In the genomic region with DNA sequence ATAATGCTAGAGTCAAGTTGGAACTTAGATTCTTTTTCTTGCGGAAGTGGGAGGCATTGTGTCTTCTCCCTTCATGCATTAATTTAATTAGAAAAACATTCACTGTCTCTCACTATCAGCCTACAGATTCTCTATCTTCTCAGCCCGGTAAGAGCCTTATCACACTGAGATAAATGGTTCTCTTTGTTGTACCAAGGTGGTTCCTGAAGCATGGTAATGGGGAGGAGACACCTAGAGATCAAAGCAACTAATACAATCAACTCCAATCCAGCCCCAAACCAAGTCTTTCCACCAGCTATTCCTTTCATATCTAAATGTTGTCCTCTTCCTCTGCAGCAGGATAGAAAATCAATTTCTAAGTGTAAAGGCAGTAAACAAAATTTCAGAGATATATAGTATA, we compare ENCODE assay signal across 24 cellular contexts.
A peak's percentile ranks its signal among the peaks of the same experiment; 100 is the strongest.
DNase-seq lines count a peak whose midpoint lies in the region; ATAC-seq, FAIRE-seq and TF ChIP-seq lines count a peak whose summit lies in the region.
"Had no signal": no experiment of that assay in that cellular context is flagged by ENCODE, and none has a peak within 500 bp of the region (broad histone marks: within the 10 kb centered on the region; RNA-seq: fewer than 3 reads in every experiment).

No MANE protein-coding gene starts in this region.

- H3K9me2 ChIP-seq in OCI-LY7 (ENCODE audit: insufficient read depth, low read length): no peaks in the 10 kb centered on the region

- FAIRE-seq in H1 (lab: Jason Lieb, UNC): no peak
- FAIRE-seq: D721Med, GM12878, GM19239 had no signal

- DNase-seq in Caco-2 (peak in 1 of 2 experiments; percentile 28), OCI-LY7 (ENCODE audit: low spot score) (no peak), H1 (ENCODE audit: low read depth in 1 of 2, low spot score in 2 of 2) (no peak), mesendoderm (peak; percentile 95), NCI-H1694 treated with DMSO at 0.1 percent for 48 hours (lab: John Stamatoyannopoulos, UW) (no peak), cortex of kidney (lab: John Stamatoyannopoulos, UW) (no peak)
- DNase-seq in NK-92 treated with Interleukin-12 subunit alpha and Interleukin-12 subunit beta, amount 100 ng/mL, for 24 hours (lab: John Stamatoyannopoulos, UW): no peak
- DNase-seq: CD4-positive, CD25-positive, alpha-beta regulatory T cell; CD8-positive, alpha-beta T cell; DMS 273 treated with DMSO at 0.1 percent for 48 hours; DMS79; EL; GDM1; H7; HCEC 1CT had no signal

- peak overlapping the region; percentile 62 for H3K4me3 Mint-ChIP-seq in Caco-2 (ENCODE audit: unreplicated experiment)
- H3K4me3 Mint-ChIP-seq: B cell; CD4-positive, CD25-positive, alpha-beta regulatory T cell; CD8-positive, alpha-beta T cell; GM23338 had no signal

- BruUV-seq in Caco-2 (replicated peaks; lab: Mats Ljungman, UMichigan): no TSS peak
- no TSS peak for BruUV-seq in OCI-LY7 (replicated peaks; lab: Mats Ljungman, UMichigan)

- no peak for ATAC-seq in GM21529 (IDR thresholded peaks at IDR 0.05; ENCODE audit: unreplicated experiment)
- ATAC-seq: CD8-positive, alpha-beta T cell; GM12878; GM23338 had no signal

- no peak overlapping the region for H4K8ac ChIP-seq in H1 (ENCODE audit: extremely low read depth, insufficient read depth, low read length)
- no peak overlapping the region for H4K8ac ChIP-seq in mesendoderm (ENCODE audit: low read depth, low read length)

- H3K4me2 ChIP-seq in OCI-LY7 (ENCODE audit: low read length) (no peak overlapping the region), H1 (ENCODE audit: insufficient read depth in 1 of 2, low read depth in 2 of 2, low read length in 2 of 2) (no peak overlapping the region), mesendoderm (ENCODE audit: low read length) (no peak overlapping the region)
- H3K4me2 ChIP-seq: BLaER1, GM23338 had no signal

- no peak overlapping the region for H4K91ac ChIP-seq in H1 (replicated peaks; ENCODE audit: insufficient read length, low read length)

- no peak overlapping the region for H3K14ac ChIP-seq in H1 (ENCODE audit: insufficient read length)

- peaks cover 64% of the 10 kb centered on the region for H3K4me1 ChIP-seq in Caco-2
- peaks cover 22% of the 10 kb centered on the region for H3K4me1 ChIP-seq in OCI-LY7 (ENCODE audit: insufficient read depth, low read length, poor library complexity, severe bottlenecking)
- no peaks in the 10 kb centered on the region for H3K4me1 ChIP-seq in H1 (replicated peaks in 1 of 4; ENCODE audit: control insufficient read depth in 3 of 4, insufficient read depth in 4 of 4, low read length in 3 of 4)
- H3K4me1 ChIP-seq in mesendoderm (ENCODE audit: control insufficient read depth, low read depth, low read length): peaks cover 18% of the 10 kb centered on the region
- H3K4me1 ChIP-seq: BLaER1 had no signal

- H3K18ac ChIP-seq in H1 (ENCODE audit: extremely low read depth, low read length): no peak overlapping the region
- H3K18ac ChIP-seq in mesendoderm (ENCODE audit: low read length): peak overlapping the region; percentile 60

- TF ChIP-seq EP300 in H1 (IDR thresholded peaks at IDR 0.05; ENCODE audit: borderline replicate concordance in 1 of 2, low read depth in 2 of 2, low read length in 2 of 2): no peak

- no peak for TF ChIP-seq CTCF in Caco-2 (IDR thresholded peaks at IDR 0.05; ENCODE audit: insufficient read depth in 1 of 2, low read depth in 1 of 2, low read length in 1 of 2, severe bottlenecking in 1 of 2, unreplicated experiment in 1 of 2)
- no peak for TF ChIP-seq CTCF in OCI-LY7 (conservative IDR thresholded peaks at IDR 0.05; ENCODE audit: low read length)
- TF ChIP-seq CTCF in H1 (IDR thresholded peaks at IDR 0.05; ENCODE audit: control extremely low read depth in 1 of 3, insufficient read depth in 1 of 3, low read depth in 1 of 3, low read length in 3 of 3): no peak

- H3K4me3 ChIP-seq in Caco-2 (ENCODE audit: low read depth, low read length) (no peak overlapping the region), OCI-LY7 (ENCODE audit: low read depth, low read length, poor library complexity, severe bottlenecking) (no peak overlapping the region), H1 (ENCODE audit: extremely low read depth in 1 of 4, insufficient read depth in 2 of 4, low read depth in 3 of 4, low read length in 4 of 4) (no peak overlapping the region), mesendoderm (ENCODE audit: low read length) (no peak overlapping the region)
- H3K4me3 ChIP-seq: BLaER1, GM12878, GM23338 had no signal

- H2BK20ac ChIP-seq in H1 (ENCODE audit: low read length): no peak overlapping the region

- no peaks in the 10 kb centered on the region for H3K9me3 ChIP-seq in Caco-2
- no peaks in the 10 kb centered on the region for H3K9me3 ChIP-seq in OCI-LY7 (ENCODE audit: low read length)
- no peaks in the 10 kb centered on the region for H3K9me3 ChIP-seq in H1 (ENCODE audit: insufficient read depth in 2 of 2, low read depth in 1 of 2, low read length in 1 of 2)
- H3K9me3 ChIP-seq: BLaER1 had no signal

- no peak overlapping the region for H2BK5ac ChIP-seq in H1 (ENCODE audit: low read depth, low read length)
- H2BK5ac ChIP-seq in mesendoderm (ENCODE audit: low read length): peak overlapping the region; percentile 96

- TF ChIP-seq POLR2A in H1 (IDR thresholded peaks at IDR 0.05; ENCODE audit: control extremely low read depth in 1 of 2, low read depth in 2 of 2, low read length in 2 of 2): no peak

- H2BK15ac ChIP-seq in H1 (ENCODE audit: low read length): no peak overlapping the region
- H2BK15ac ChIP-seq in mesendoderm (replicated peaks; ENCODE audit: low read depth): no peak overlapping the region

- H3K79me1 ChIP-seq in H1 (ENCODE audit: low read depth, low read length): no peaks in the 10 kb centered on the region
- H3K79me1 ChIP-seq in mesendoderm (ENCODE audit: low read length): no peaks in the 10 kb centered on the region

- 81% methylated on average over 2 of the region's 2 CpGs; no CpG with 5 or more reads in 1 of the 2 experiments for WGBS in H1 (ENCODE audit: extremely low coverage in 1 of 2, insufficient coverage in 1 of 2, insufficient read length in 1 of 2, insufficient replicate concordance in 2 of 2, low coverage in 1 of 2, low lambda C conversion rate in 2 of 2, missing lambda C conversion rate in 1 of 2), 2 experiments
- WGBS in mesendoderm (ENCODE audit: extremely low coverage, insufficient coverage, low lambda C conversion rate): no CpG with 5 or more reads among the region's 2 CpGs

- H3K56ac ChIP-seq in H1 (replicated peaks; ENCODE audit: insufficient read length, low read depth, low read length): no peak overlapping the region
- H3K56ac ChIP-seq in mesendoderm (ENCODE audit: low read length): peak overlapping the region; percentile 76

- H4K20me1 ChIP-seq in OCI-LY7 (ENCODE audit: insufficient read depth, low read length): no peaks in the 10 kb centered on the region
- H4K20me1 ChIP-seq in H1 (replicated peaks in 1 of 2; ENCODE audit: control insufficient read depth in 1 of 2, insufficient read depth in 2 of 2, low read length in 2 of 2): no peaks in the 10 kb centered on the region
- H4K20me1 ChIP-seq: BLaER1 had no signal

- intact Hi-C loops in Caco-2 (cut with micrococcal nuclease; ENCODE audit: unreplicated experiment) (loop anchor here (5.0 kb wide), 2 partner anchors 176 to 216 kb away; no protein-coding TSS in a partner anchor), OCI-LY7 (cut with micrococcal nuclease; ENCODE audit: unreplicated experiment) (no loop called here)

- H3K23me2 ChIP-seq in H1 (ENCODE audit: low read depth, low read length): no peaks in the 10 kb centered on the region

- H3K27me3 ChIP-seq in Caco-2 (replicated peaks; ENCODE audit: control insufficient read depth, insufficient read depth, low read length) (no peaks in the 10 kb centered on the region), H1 (replicated peaks in 1 of 4; ENCODE audit: control insufficient read depth in 3 of 4, extremely low read depth in 1 of 4, insufficient read depth in 3 of 4, low read length in 3 of 4) (no peaks in the 10 kb centered on the region), mesendoderm (ENCODE audit: insufficient read depth, low read length, poor library complexity) (no peaks in the 10 kb centered on the region)
- H3K27me3 ChIP-seq: BLaER1 had no signal

- H3K23ac ChIP-seq in H1 (ENCODE audit: insufficient read length) (no peak overlapping the region), mesendoderm (ENCODE audit: low read length) (no peak overlapping the region)

- H3K4ac ChIP-seq in H1 (replicated peaks; ENCODE audit: insufficient read length, low read depth, low read length) (no peak overlapping the region), mesendoderm (ENCODE audit: low read depth, low read length) (no peak overlapping the region)

- H2AFZ ChIP-seq in OCI-LY7 (ENCODE audit: low read length): peak overlapping the region; percentile 8; the same call in 1 of the 2 replicates
- 0 out of 2 replicates have a peak overlapping the region, but pooled peaks have one; percentile 45 for H2AFZ ChIP-seq in H1 (ENCODE audit: low read length)
- H2AFZ ChIP-seq: GM23338 had no signal

- POLR2A ChIA-PET in Caco-2 (lab: Charles Lee) (interaction anchor here (0.7 kb wide), 1 partner anchor 101 kb away, joined by 6 read pairs; no protein-coding TSS in a partner anchor), OCI-LY7 (lab: Charles Lee) (interaction anchor here (0.7 to 0.9 kb wide), 3 partner anchors 62 to 188 kb away, joined by 3 read pairs; no protein-coding TSS in a partner anchor), H1 (lab: Charles Lee; ENCODE audit: partially characterized antibody) (no interaction called here)

- H2BK120ac ChIP-seq in H1 (replicated peaks; ENCODE audit: low read depth, low read length) (no peak overlapping the region), mesendoderm (ENCODE audit: low read depth, low read length) (no peak overlapping the region)

- no peak overlapping the region for H3K9ac ChIP-seq in H1 (replicated peaks in 1 of 4; ENCODE audit: extremely low read depth in 1 of 4, low read depth in 3 of 4, low read length in 3 of 4)
- peak overlapping the region; percentile 50 for H3K9ac ChIP-seq in mesendoderm (ENCODE audit: low read length)
- H3K9ac ChIP-seq: BLaER1 had no signal

- H3K27ac Mint-ChIP-seq in Caco-2 (ENCODE audit: unreplicated experiment): peak overlapping the region; percentile 66
- H3K27ac Mint-ChIP-seq: B cell; CD4-positive, CD25-positive, alpha-beta regulatory T cell; CD8-positive, alpha-beta T cell; GM23338 had no signal

- no peak overlapping the region for H4K5ac ChIP-seq in H1 (ENCODE audit: insufficient read length, low read depth, low read length)
- no peak overlapping the region for H4K5ac ChIP-seq in mesendoderm (ENCODE audit: low read length)

- H3K36me3 ChIP-seq in Caco-2 (ENCODE audit: control insufficient read depth, insufficient read depth, low read length): no peaks in the 10 kb centered on the region
- no peaks in the 10 kb centered on the region for H3K36me3 ChIP-seq in OCI-LY7 (ENCODE audit: insufficient read depth, low read length)
- no peaks in the 10 kb centered on the region for H3K36me3 ChIP-seq in H1 (ENCODE audit: control insufficient read depth in 2 of 4, insufficient read depth in 4 of 4, low read length in 3 of 4)
- no peaks in the 10 kb centered on the region for H3K36me3 ChIP-seq in mesendoderm (ENCODE audit: control insufficient read depth, insufficient read depth, low read length)
- H3K36me3 ChIP-seq: BLaER1 had no signal

- H3K36me3 Mint-ChIP-seq in Caco-2 (ENCODE audit: insufficient read depth, unreplicated experiment): no peaks in the 10 kb centered on the region
- H3K36me3 Mint-ChIP-seq: CD4-positive, CD25-positive, alpha-beta regulatory T cell; CD8-positive, alpha-beta T cell had no signal

- H2BK12ac ChIP-seq in H1 (ENCODE audit: low read depth, low read length): no peak overlapping the region

- no peak for TF ChIP-seq RAD21 in H1 (IDR thresholded peaks at IDR 0.05 in 1 of 2, conservative IDR thresholded peaks at IDR 0.05 in 1 of 2; ENCODE audit: low read depth in 2 of 2, low read length in 2 of 2)

- H3K27me3 Mint-ChIP-seq in Caco-2 (ENCODE audit: insufficient read depth, unreplicated experiment): no peaks in the 10 kb centered on the region
- H3K27me3 Mint-ChIP-seq: B cell; CD4-positive, CD25-positive, alpha-beta regulatory T cell had no signal

- H2AK5ac ChIP-seq in H1 (ENCODE audit: low read depth, low read length) (no peak overlapping the region), mesendoderm (ENCODE audit: low read length) (no peak overlapping the region)

- H3K27ac ChIP-seq in OCI-LY7 (ENCODE audit: low read depth, low read length, poor library complexity, severe bottlenecking) (no peak overlapping the region), H1 (ENCODE audit: low read depth, low read length) (no peak overlapping the region), mesendoderm (ENCODE audit: low read depth, low read length) (peak overlapping the region; percentile 90)
- H3K27ac ChIP-seq: 22Rv1, BLaER1, C4-2B had no signal

- peaks cover 37% of the 10 kb centered on the region for H3K4me1 Mint-ChIP-seq in Caco-2 (ENCODE audit: low read depth, unreplicated experiment)
- H3K4me1 Mint-ChIP-seq: CD4-positive, CD25-positive, alpha-beta regulatory T cell had no signal

- CTCF ChIA-PET in Caco-2 (lab: Charles Lee): interaction anchor here (0.7 to 1.4 kb wide), 2 partner anchors 59 to 99 kb away, joined by 3 to 4 read pairs; no protein-coding TSS in a partner anchor
- CTCF ChIA-PET in OCI-LY7 (lab: Charles Lee; ENCODE audit: unreplicated experiment): no interaction called here
- CTCF ChIA-PET in H1 (lab: Charles Lee; ENCODE audit: partially characterized antibody): interaction anchor here (1.0 to 1.4 kb wide), 4 partner anchors 16 to 152 kb away, joined by 3 to 8 read pairs (median 4); no protein-coding TSS in a partner anchor

- H3K9me3 Mint-ChIP-seq in Caco-2 (ENCODE audit: unreplicated experiment): no peaks in the 10 kb centered on the region
- H3K9me3 Mint-ChIP-seq: CD4-positive, CD25-positive, alpha-beta regulatory T cell; CD8-positive, alpha-beta T cell; GM23338 had no signal

- no peaks in the 10 kb centered on the region for H3K79me2 ChIP-seq in OCI-LY7 (ENCODE audit: insufficient read depth, low read depth, low read length)
- no peaks in the 10 kb centered on the region for H3K79me2 ChIP-seq in H1 (ENCODE audit: control insufficient read depth in 1 of 2, insufficient read depth in 2 of 2, low read length in 2 of 2)
- H3K79me2 ChIP-seq in mesendoderm (ENCODE audit: control insufficient read depth, insufficient read depth, low read length): no peaks in the 10 kb centered on the region
